Comparison of ENCODE assay signal across 8 cellular contexts in the genomic region with DNA sequence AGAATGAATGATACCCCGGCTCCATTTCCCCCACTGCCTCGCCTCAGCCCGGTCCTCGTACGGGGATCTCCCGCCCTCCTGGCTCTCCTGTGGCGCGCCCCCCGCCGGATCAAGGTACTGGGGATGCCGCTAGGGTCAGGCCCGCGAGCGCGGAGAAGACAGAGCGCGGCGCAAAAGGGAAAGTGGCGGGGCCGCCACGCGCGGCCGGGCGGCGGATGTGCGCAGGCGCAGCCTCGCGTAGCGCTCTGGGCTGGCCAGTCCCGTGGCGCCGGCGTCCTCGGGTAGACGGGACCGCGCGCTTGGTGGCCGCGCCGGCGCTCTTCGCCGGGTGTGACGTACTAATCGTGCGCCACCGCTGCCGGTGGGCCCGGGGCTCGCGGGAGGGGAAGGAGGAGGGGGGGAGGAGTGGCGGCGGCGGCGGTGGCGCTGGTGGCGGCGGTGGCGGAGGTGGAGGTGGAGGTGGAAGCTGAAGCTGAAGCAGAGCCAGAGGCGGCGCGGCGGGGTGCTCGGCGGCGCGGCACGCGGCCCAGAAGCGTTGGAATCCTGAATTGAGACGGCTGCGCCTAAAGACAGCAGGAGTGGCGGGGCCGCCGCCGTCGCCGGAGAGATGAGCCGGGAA. TPM values are rescaled to one million over a fixed set of nuclear protein-coding genes. Genes with fewer than 3 reads are reported as not detected.
DNase-seq lines count a peak whose midpoint lies in the region; ATAC-seq and TF ChIP-seq lines count a peak whose summit lies in the region.

A gene (plus strand): TSS at position 331 of the 619 bp plus-strand sequence. CDS start 1,158 bp downstream, outside the sequence.

- no peak for DNase-seq in HFF-Myc (ENCODE audit: extremely low read depth, low read depth)
- peak; percentile 75 for DNase-seq in NCI-H1092 (lab: John Stamatoyannopoulos, UW)
- DNase-seq in T-helper 22 cell (ENCODE audit: low read depth) = peak; percentile 90
- DNase-seq in ascending aorta (ENCODE audit: low spot score in 2 of 2) = peak; percentile 54 to 94
- DNase-seq in right cardiac atrium = peak; percentile 92 to 97 (median 97)
- peak; percentile 92 for DNase-seq in putamen (ENCODE audit: low spot score)

- TF ChIP-seq POLR2A in GM10847 (IDR thresholded peaks at IDR 0.05; ENCODE audit: extremely low read depth, insufficient read length) = peak; percentile 69

- peak within 1 kb of the TSS; percentile 90 to 97 for H3K27ac ChIP-seq in ascending aorta
- H3K27ac ChIP-seq in right cardiac atrium (ENCODE audit: low read length) = peak within 1 kb of the TSS; percentile 87
- peak within 1 kb of the TSS; percentile 76 for H3K27ac ChIP-seq in urinary bladder (ENCODE audit: low read depth)

- H3K27me3 ChIP-seq in ascending aorta (no peaks in the 10 kb centered on the region), right cardiac atrium (ENCODE audit: control insufficient read depth, insufficient read depth) (no peaks in the 10 kb centered on the region)

- no peaks in the 10 kb centered on the region for H3K9me3 ChIP-seq in ascending aorta
- no peaks in the 10 kb centered on the region for H3K9me3 ChIP-seq in right cardiac atrium (ENCODE audit: control insufficient read depth, low read length)

- no peak for TF ChIP-seq CTCF in HFF-Myc (IDR thresholded peaks at IDR 0.05; ENCODE audit: low read depth, low read length, missing control alignments)
- no peak for TF ChIP-seq CTCF in ascending aorta (IDR thresholded peaks at IDR 0.05)

- peaks cover 34 to 36% of the 10 kb centered on the region in 2 donors for H3K36me3 ChIP-seq in ascending aorta
- peaks cover 2% of the 10 kb centered on the region for H3K36me3 ChIP-seq in urinary bladder (ENCODE audit: insufficient read depth)

- H3K4me1 ChIP-seq in ascending aorta = peaks cover 39 to 56% of the 10 kb centered on the region in 2 donors
- peaks cover 8% of the 10 kb centered on the region for H3K4me1 ChIP-seq in right cardiac atrium (ENCODE audit: control insufficient read depth, insufficient read depth, low read length)
- no peaks in the 10 kb centered on the region for H3K4me1 ChIP-seq in urinary bladder (ENCODE audit: insufficient read depth)

- H3K4me3 ChIP-seq in HFF-Myc (replicated peaks; ENCODE audit: low read depth, low read length) (peak within 1 kb of the TSS; percentile 89), ascending aorta (peak within 1 kb of the TSS; percentile 67 to 92), right cardiac atrium (ENCODE audit: low read length) (peak within 1 kb of the TSS; percentile 78), urinary bladder (ENCODE audit: low read depth, low read length) (peak within 1 kb of the TSS; percentile 84)

- intact Hi-C loops in ascending aorta (cut with DNase I) (loop anchor here (1.0 to 2.0 kb wide), 7 partner anchors 11 to 209 kb away; a partner anchor contains a TSS), right cardiac atrium (cut with DNase I) (loop anchor here in 2 of 4 donors (2.0 to 10.0 kb wide), 3 partner anchors 47 to 127 kb away; a partner anchor contains a TSS)

- peak; percentile 86 to 88 for ATAC-seq in right cardiac atrium

- under 1% methylated on average over 82 of the region's 82 CpGs for WGBS in right cardiac atrium
- WGBS in urinary bladder = under 1% methylated on average over 82 of the region's 82 CpGs

RNA-seq across cellular contexts. Expression of the gene that starts here (rescaled TPM):
- total RNA-seq in ascending aorta = 92.0 TPM
- 10 to 100 TPM; 27.2 to 37.2 (median 34.2) TPM for total RNA-seq in right cardiac atrium
- 45.2 TPM for polyA plus RNA-seq in right cardiac atrium
- 34.7 TPM for total RNA-seq in urinary bladder
- polyA plus RNA-seq in urinary bladder = 54.6 TPM
